ENCODE assay signal across 1 cellular context in the genomic region with DNA sequence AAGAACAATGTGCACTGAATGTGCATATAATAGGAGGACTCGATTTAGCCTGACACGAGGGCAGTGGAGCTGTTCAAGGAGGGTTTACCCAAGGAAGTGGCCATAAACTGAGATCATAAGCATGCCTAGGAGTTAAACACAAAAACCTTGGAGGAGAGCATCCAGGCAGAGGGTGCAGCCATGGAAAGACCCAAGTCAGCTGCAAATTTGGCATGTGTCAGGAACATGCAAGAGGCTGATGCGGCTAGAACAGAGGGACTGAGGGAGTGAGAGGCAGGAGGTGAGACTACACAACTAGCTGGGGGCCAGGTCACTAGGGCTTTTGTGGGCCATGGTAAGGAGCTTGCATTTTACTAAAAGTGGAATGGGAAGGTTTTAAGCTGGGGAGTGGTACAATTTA.
TF ChIP-seq lines count a peak whose summit lies in the region.

No MANE protein-coding gene starts in this region.

TF ChIP-seq in SK-N-SH, 30 proteins besides CTCF, POLR2A, EP300 and RAD21 (continued from another document):
- TF ChIP-seq, protein P1, sequence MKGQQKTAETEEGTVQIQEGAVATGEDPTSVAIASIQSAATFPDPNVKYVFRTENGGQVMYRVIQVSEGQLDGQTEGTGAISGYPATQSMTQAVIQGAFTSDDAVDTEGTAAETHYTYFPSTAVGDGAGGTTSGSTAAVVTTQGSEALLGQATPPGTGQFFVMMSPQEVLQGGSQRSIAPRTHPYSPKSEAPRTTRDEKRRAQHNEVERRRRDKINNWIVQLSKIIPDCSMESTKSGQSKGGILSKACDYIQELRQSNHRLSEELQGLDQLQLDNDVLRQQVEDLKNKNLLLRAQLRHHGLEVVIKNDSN (IDR thresholded peaks at IDR 0.05; ENCODE audit: borderline replicate concordance, low read depth), result no peak
- TF ChIP-seq, protein P2, sequence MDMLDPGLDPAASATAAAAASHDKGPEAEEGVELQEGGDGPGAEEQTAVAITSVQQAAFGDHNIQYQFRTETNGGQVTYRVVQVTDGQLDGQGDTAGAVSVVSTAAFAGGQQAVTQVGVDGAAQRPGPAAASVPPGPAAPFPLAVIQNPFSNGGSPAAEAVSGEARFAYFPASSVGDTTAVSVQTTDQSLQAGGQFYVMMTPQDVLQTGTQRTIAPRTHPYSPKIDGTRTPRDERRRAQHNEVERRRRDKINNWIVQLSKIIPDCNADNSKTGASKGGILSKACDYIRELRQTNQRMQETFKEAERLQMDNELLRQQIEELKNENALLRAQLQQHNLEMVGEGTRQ (IDR thresholded peaks at IDR 0.05; ENCODE audit: borderline replicate concordance, low read depth, low read length), result no peak
- no peak for TF ChIP-seq RXRA (IDR thresholded peaks at IDR 0.05; ENCODE audit: borderline replicate concordance, low read depth)
- TF ChIP-seq FOXM1 (IDR thresholded peaks at IDR 0.05; ENCODE audit: low read depth), result no peak
- TF ChIP-seq NFIC (IDR thresholded peaks at IDR 0.05; ENCODE audit: borderline replicate concordance), result no peak
- TF ChIP-seq, protein P3, sequence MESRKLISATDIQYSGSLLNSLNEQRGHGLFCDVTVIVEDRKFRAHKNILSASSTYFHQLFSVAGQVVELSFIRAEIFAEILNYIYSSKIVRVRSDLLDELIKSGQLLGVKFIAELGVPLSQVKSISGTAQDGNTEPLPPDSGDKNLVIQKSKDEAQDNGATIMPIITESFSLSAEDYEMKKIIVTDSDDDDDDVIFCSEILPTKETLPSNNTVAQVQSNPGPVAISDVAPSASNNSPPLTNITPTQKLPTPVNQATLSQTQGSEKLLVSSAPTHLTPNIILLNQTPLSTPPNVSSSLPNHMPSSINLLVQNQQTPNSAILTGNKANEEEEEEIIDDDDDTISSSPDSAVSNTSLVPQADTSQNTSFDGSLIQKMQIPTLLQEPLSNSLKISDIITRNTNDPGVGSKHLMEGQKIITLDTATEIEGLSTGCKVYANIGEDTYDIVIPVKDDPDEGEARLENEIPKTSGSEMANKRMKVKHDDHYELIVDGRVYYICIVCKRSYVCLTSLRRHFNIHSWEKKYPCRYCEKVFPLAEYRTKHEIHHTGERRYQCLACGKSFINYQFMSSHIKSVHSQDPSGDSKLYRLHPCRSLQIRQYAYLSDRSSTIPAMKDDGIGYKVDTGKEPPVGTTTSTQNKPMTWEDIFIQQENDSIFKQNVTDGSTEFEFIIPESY (IDR thresholded peaks at IDR 0.05; ENCODE audit: borderline replicate concordance, low read depth), result no peak
- TF ChIP-seq POLR2AphosphoS5 (IDR thresholded peaks at IDR 0.05; ENCODE audit: low read depth, low read length), result no peak
- no peak for TF ChIP-seq RFX5 (IDR thresholded peaks at IDR 0.05; ENCODE audit: low read length)
